ENCODE assay signal across 21 cellular contexts in genomic region chr3:10306156-10306555, GRCh38. TPM values are rescaled to one million over a fixed set of nuclear protein-coding genes. Genes with fewer than 3 reads are reported as not detected.
"Had no signal": no experiment of that assay in that cellular context is flagged by ENCODE, and none has a peak within 500 bp of the region (broad histone marks: within the 10 kb centered on the region; RNA-seq: fewer than 3 reads in every experiment).

No MANE protein-coding gene starts in this region.

- H3K9me3 ChIP-seq: body of pancreas, stomach, thoracic aorta, upper lobe of right lung had no signal

- H3K27ac Mint-ChIP-seq: activated CD8-positive, alpha-beta memory T cell treated with anti-CD3 and anti-CD28 coated beads, Interleukin-2, amount 10 ng/mL, durations not matched to agents 7 days and 5 days; dendritic cell treated with granulocyte-macrophage colony-stimulating factor and Interleukin-4, amounts not matched to agents 40 ng/mL and 50 ng/mL, for 4 days; nephron; WTC11 had no signal

- H3K9me3 Mint-ChIP-seq: dendritic cell treated with granulocyte-macrophage colony-stimulating factor and Interleukin-4, amounts not matched to agents 40 ng/mL and 50 ng/mL, for 4 days; immature natural killer cell; nephron; WTC11 had no signal

- DNase-seq: activated CD8-positive, alpha-beta memory T cell treated with anti-CD3 and anti-CD28 coated beads, Interleukin-2, amount 10 ng/mL, durations not matched to agents 7 days and 5 days; activated gamma-delta T cell treated with Interleukin-2 at 50 U/mL for 16 hours; activated T-cell treated with anti-CD3 and anti-CD28 coated beads, Interleukin-2, amount 50 U/mL, for 48 hours; amniotic stem cell; body of pancreas; effector memory CD4-positive, alpha-beta T cell; foreskin melanocyte; head of caudate nucleus; immature natural killer cell; mesendoderm; nucleus accumbens; right cardiac atrium; small intestine; stimulated activated CD4-positive, alpha-beta T cell treated with anti-CD3 and anti-CD28 coated beads, Interleukin-4, amount 100 ng/mL, for 24 hours; stomach; T-helper 2 cell; upper lobe of right lung had no signal

- H3K27ac ChIP-seq: body of pancreas, stomach, thoracic aorta, upper lobe of right lung had no signal

- H3K4me1 Mint-ChIP-seq: immature natural killer cell, nephron, WTC11 had no signal

- ATAC-seq: activated CD8-positive, alpha-beta memory T cell treated with anti-CD3 and anti-CD28 coated beads, Interleukin-2, amount 10 ng/mL, durations not matched to agents 7 days and 5 days; body of pancreas; right cardiac atrium; upper lobe of right lung; WTC11 had no signal

- H3K4me3 Mint-ChIP-seq: activated CD8-positive, alpha-beta memory T cell treated with anti-CD3 and anti-CD28 coated beads, Interleukin-2, amount 10 ng/mL, durations not matched to agents 7 days and 5 days; dendritic cell treated with granulocyte-macrophage colony-stimulating factor and Interleukin-4, amounts not matched to agents 40 ng/mL and 50 ng/mL, for 4 days; immature natural killer cell; nephron; WTC11 had no signal

- H3K4me1 ChIP-seq: body of pancreas, stomach had no signal

- H3K4me3 ChIP-seq: body of pancreas, stomach, thoracic aorta, upper lobe of right lung had no signal

- H3K27me3 ChIP-seq: body of pancreas, stomach, upper lobe of right lung had no signal

- H3K27me3 Mint-ChIP-seq: activated CD8-positive, alpha-beta memory T cell treated with anti-CD3 and anti-CD28 coated beads, Interleukin-2, amount 10 ng/mL, durations not matched to agents 7 days and 5 days; dendritic cell treated with granulocyte-macrophage colony-stimulating factor and Interleukin-4, amounts not matched to agents 40 ng/mL and 50 ng/mL, for 4 days had no signal

RNA-seq across cellular contexts. Expression of gene GHRL, which starts 13.4 kb away (rescaled TPM):
- total RNA-seq: right cardiac atrium had no signal
